8 cellular contexts compared by ENCODE assay signal in genomic region chr17:42536048-42536371, GRCh38. TPM values are rescaled to one million over a fixed set of nuclear protein-coding genes. Genes with fewer than 3 reads are reported as not detected.
DNase-seq lines count a peak whose midpoint lies in the region; ATAC-seq and TF ChIP-seq lines count a peak whose summit lies in the region.

Gene NAGLU (plus strand): TSS chr17:42536241. CDS start chr17:42536273, 32 bp downstream.

- peak; percentile 88 to 89 for DNase-seq in AML-193 (lab: John Stamatoyannopoulos, UW)
- peak; percentile 81 for DNase-seq in NCI-H510A (lab: John Stamatoyannopoulos, UW)
- DNase-seq in activated CD4-positive, alpha-beta T cell treated with anti-CD3 and anti-CD28 coated beads for 4 hours, result peak; percentile 75 to 81
- peak; percentile 97 to 99 for DNase-seq in left colon
- peak; percentile 85 for DNase-seq in stimulated activated CD4-positive, alpha-beta T cell treated with anti-CD3 and anti-CD28 coated beads, Interleukin-1b, Interleukin-23, amount 100 ng/mL, for 48 hours

- intact Hi-C loops in left colon (cut with DNase I, micrococcal nuclease), result no loop called here

- ATAC-seq in HG03354 (IDR thresholded peaks at IDR 0.05; ENCODE audit: poor library complexity, severe bottlenecking, unreplicated experiment), result peak; percentile 82
- peak; percentile 79 for ATAC-seq in left colon

- TF ChIP-seq POLR2A in GM19099 (IDR thresholded peaks at IDR 0.05; ENCODE audit: extremely low read depth, insufficient read length, low read depth), result peak; percentile 85

- H3K27ac ChIP-seq in cingulate gyrus (ENCODE audit: low read depth, low read length), result peak within 1 kb of the TSS; percentile 99

RNA-seq across cellular contexts. Expression of gene NAGLU, which starts in this region (rescaled TPM):
- total RNA-seq in left colon, result 10 to 100 TPM; 36.5 to 45.9 TPM

Comparison
In these comparisons a context has a peak if more than half of its experiments do, and no peak if none do; other contexts are left out.
1. Peak in every context shown above with its lines: DNase-seq, ATAC-seq and H3K27ac ChIP-seq.